8 cellular contexts compared by ENCODE assay signal in genomic region chr10:74000244-74000643, GRCh38. TPM values are rescaled to one million over a fixed set of nuclear protein-coding genes. Genes with fewer than 3 reads are reported as not detected.
A peak's percentile ranks its signal among the peaks of the same experiment; 100 is the strongest.
DNase-seq lines count a peak whose midpoint lies in the region; ATAC-seq and TF ChIP-seq lines count a peak whose summit lies in the region.
"Not testable (repeated sequence)": the region's sequence is repeated elsewhere in the genome, so short reads cannot be mapped to it uniquely, and the experiment has no call there.

No MANE protein-coding gene starts in this region.

- H3K9me3 Mint-ChIP-seq in CD4-positive, alpha-beta T cell; activated T-helper 17 cell treated with anti-CD3 and anti-CD28 coated beads, Interleukin-2, amount 50 U/mL, for 72 hours: not testable (repeated sequence)

- H3K36me3 Mint-ChIP-seq in CD4-positive, alpha-beta T cell (ENCODE audit: low read depth): peaks cover 17% of the 10 kb centered on the region
- H3K36me3 Mint-ChIP-seq in activated T-helper 17 cell treated with anti-CD3 and anti-CD28 coated beads, Interleukin-2, amount 50 U/mL, for 72 hours (ENCODE audit: low read depth): peaks cover 19% of the 10 kb centered on the region

- not testable (repeated sequence) for H3K27me3 Mint-ChIP-seq in CD4-positive, alpha-beta T cell; activated T-helper 17 cell treated with anti-CD3 and anti-CD28 coated beads, Interleukin-2, amount 50 U/mL, for 72 hours

- peak overlapping the region; percentile 25 for H3K4me3 Mint-ChIP-seq in CD4-positive, alpha-beta T cell
- peak overlapping the region; percentile 99 for H3K4me3 Mint-ChIP-seq in activated T-helper 17 cell treated with anti-CD3 and anti-CD28 coated beads, Interleukin-2, amount 50 U/mL, for 72 hours

- H3K4me3 ChIP-seq in MG63 (peak overlapping the region; percentile 96), ectodermal cell (ENCODE audit: insufficient read depth, low read depth, low read length) (peak overlapping the region; percentile 87), left ventricle myocardium inferior (peak overlapping the region; percentile 99), mucosa of rectum (ENCODE audit: low read length in 2 of 2) (peak overlapping the region in 1 of 2 donors; percentile 94), rectal smooth muscle tissue (ENCODE audit: low read length) (peak overlapping the region; percentile 100), upper lobe of left lung (peak overlapping the region in 3 of 4 donors; percentile 74 to 96 (median 91))

- H3K27ac Mint-ChIP-seq in CD4-positive, alpha-beta T cell: peak overlapping the region; percentile 83
- H3K27ac Mint-ChIP-seq in activated T-helper 17 cell treated with anti-CD3 and anti-CD28 coated beads, Interleukin-2, amount 50 U/mL, for 72 hours: not testable (repeated sequence)

- TF ChIP-seq CTCF in CD4-positive, alpha-beta T cell (IDR thresholded peaks at IDR 0.05); left ventricle myocardium inferior (IDR thresholded peaks at IDR 0.05; ENCODE audit: borderline replicate concordance); upper lobe of left lung (IDR thresholded peaks at IDR 0.05): not testable (repeated sequence)

- not testable (repeated sequence) for H3K27ac ChIP-seq in CD4-positive, alpha-beta T cell (ENCODE audit: low read depth, low read length); ectodermal cell (ENCODE audit: insufficient read depth, low read depth, low read length, poor library complexity, severe bottlenecking)
- H3K27ac ChIP-seq in left ventricle myocardium inferior (replicated peaks) (peak overlapping the region; percentile 95), mucosa of rectum (ENCODE audit: low read depth in 2 of 2, low read length in 2 of 2) (peak overlapping the region; percentile 99 to 100), rectal smooth muscle tissue (ENCODE audit: low read depth, low read length) (peak overlapping the region; percentile 99), upper lobe of left lung (peak overlapping the region in 1 of 4 donors; percentile 87)

- intact Hi-C loops in CD4-positive, alpha-beta T cell (cut with DNase I, micrococcal nuclease): not testable (repeated sequence)
- intact Hi-C loops in left ventricle myocardium inferior (cut with micrococcal nuclease): loop anchor here (10.0 kb wide), 1 partner anchor 85 kb away; no protein-coding TSS in a partner anchor

- H3K9ac ChIP-seq in mucosa of rectum (ENCODE audit: low read depth in 1 of 2, low read length in 2 of 2): peak overlapping the region; percentile 47 to 100
- not testable (repeated sequence) for H3K9ac ChIP-seq in rectal smooth muscle tissue (ENCODE audit: low read length)

- POLR2A ChIA-PET in CD4-positive, alpha-beta T cell (lab: Charles Lee): interaction anchor here (0.6 to 2.4 kb wide), 6 partner anchors 8 to 44 kb away, joined by 3 to 9 read pairs (median 4); no protein-coding TSS in a partner anchor

- not testable (repeated sequence) for H3K4me1 ChIP-seq in ectodermal cell (ENCODE audit: control insufficient read depth, insufficient read depth, low read length)
- peaks cover 75% of the 10 kb centered on the region for H3K4me1 ChIP-seq in left ventricle myocardium inferior
- peaks cover 0 to 27% of the 10 kb centered on the region in 2 donors for H3K4me1 ChIP-seq in mucosa of rectum (ENCODE audit: control insufficient read depth in 2 of 2, insufficient read depth in 2 of 2, low read length in 2 of 2)
- peaks cover 16% of the 10 kb centered on the region for H3K4me1 ChIP-seq in rectal smooth muscle tissue (ENCODE audit: control insufficient read depth, insufficient read depth, low read length)
- peaks cover 29 to 61% (median 42%) of the 10 kb centered on the region in 4 donors for H3K4me1 ChIP-seq in upper lobe of left lung

- CTCF ChIA-PET in CD4-positive, alpha-beta T cell (lab: Charles Lee): interaction anchor here (0.6 to 1.4 kb wide), 5 partner anchors 9 to 930 kb away, joined by 3 to 5 read pairs (median 3); no protein-coding TSS in a partner anchor

- not testable (repeated sequence) for H3K9me3 ChIP-seq in CD4-positive, alpha-beta T cell (ENCODE audit: control insufficient read depth, low read length); MG63; ectodermal cell (ENCODE audit: control insufficient read depth, low read length); left ventricle myocardium inferior (replicated peaks); mucosa of rectum (ENCODE audit: control insufficient read depth in 2 of 2, low read length in 2 of 2); upper lobe of left lung

- not testable (repeated sequence) for ATAC-seq in CD4-positive, alpha-beta T cell (ENCODE audit: poor library complexity); activated T-helper 17 cell treated with anti-CD3 and anti-CD28 coated beads, Interleukin-2, amount 50 U/mL, for 72 hours (replicated peaks); upper lobe of left lung (ENCODE audit: low FRiP score in 2 of 2)

- peaks cover 67% of the 10 kb centered on the region for H3K4me1 Mint-ChIP-seq in CD4-positive, alpha-beta T cell (ENCODE audit: low read depth)
- peaks cover 36% of the 10 kb centered on the region for H3K4me1 Mint-ChIP-seq in activated T-helper 17 cell treated with anti-CD3 and anti-CD28 coated beads, Interleukin-2, amount 50 U/mL, for 72 hours

- not testable (repeated sequence) for TF ChIP-seq EP300 in upper lobe of left lung (IDR thresholded peaks at IDR 0.05)

- H3K36me3 ChIP-seq in MG63: peaks cover 54% of the 10 kb centered on the region
- not testable (repeated sequence) for H3K36me3 ChIP-seq in ectodermal cell (ENCODE audit: control insufficient read depth, insufficient read depth, low read length); left ventricle myocardium inferior; mucosa of rectum (ENCODE audit: control insufficient read depth in 2 of 2, insufficient read depth in 2 of 2, low read length in 2 of 2); rectal smooth muscle tissue (ENCODE audit: control insufficient read depth, insufficient read depth, low read length); upper lobe of left lung

- not testable (repeated sequence) for DNase-seq in CD4-positive, alpha-beta T cell; MG63; left ventricle myocardium inferior; upper lobe of left lung

- TF ChIP-seq POLR2A in upper lobe of left lung (IDR thresholded peaks at IDR 0.05): not testable (repeated sequence)

- 90 to 91% methylated on average over 7 to 11 of the region's 11 CpGs for WGBS in ectodermal cell, 2 experiments
- WGBS in upper lobe of left lung, 2 donors: 89 to 93% methylated on average over 11 of the region's 11 CpGs

- H3K27me3 ChIP-seq in CD4-positive, alpha-beta T cell (ENCODE audit: control insufficient read depth, insufficient read depth, low read length); MG63; ectodermal cell (ENCODE audit: control insufficient read depth, insufficient read depth, low read length, poor library complexity, severe bottlenecking); left ventricle myocardium inferior (ENCODE audit: low read depth); mucosa of rectum (ENCODE audit: control insufficient read depth in 2 of 2, insufficient read depth in 2 of 2, low read length in 2 of 2); rectal smooth muscle tissue (ENCODE audit: control insufficient read depth, insufficient read depth, low read length); upper lobe of left lung: not testable (repeated sequence)

RNA-seq across cellular contexts. Expression of gene VCL, which starts 2.3 kb away (rescaled TPM):
- total RNA-seq in CD4-positive, alpha-beta T cell: 10 to 100 TPM; 18.5 to 19.7 TPM
- 109 and 112 TPM in 2 replicates for total RNA-seq in MG63 (2014; rRNA removed; shearing (Covaris generic); ENCODE audit: low replicate concordance)
- total RNA-seq in activated T-helper 17 cell treated with anti-CD3 and anti-CD28 coated beads, Interleukin-2, amount 50 U/mL, for 72 hours: 10 to 100 TPM; 18.4 to 27.2 TPM
- polyA plus RNA-seq in ectodermal cell (2013, experiment 1 of 4): 174 TPM
- 196 TPM for polyA plus RNA-seq in ectodermal cell (2013, experiment 2 of 4)
- polyA plus RNA-seq in ectodermal cell (2013, experiment 3 of 4): 117 TPM
- 134 TPM for polyA plus RNA-seq in ectodermal cell (2013, experiment 4 of 4)
- 227 TPM for total RNA-seq in left ventricle myocardium inferior
- total RNA-seq in upper lobe of left lung: 100 to 1,000 TPM in 5 of 6 donors, 10 to 100 TPM in 1; 76.5 to 214 (median 133) TPM
